In the genomic region with DNA sequence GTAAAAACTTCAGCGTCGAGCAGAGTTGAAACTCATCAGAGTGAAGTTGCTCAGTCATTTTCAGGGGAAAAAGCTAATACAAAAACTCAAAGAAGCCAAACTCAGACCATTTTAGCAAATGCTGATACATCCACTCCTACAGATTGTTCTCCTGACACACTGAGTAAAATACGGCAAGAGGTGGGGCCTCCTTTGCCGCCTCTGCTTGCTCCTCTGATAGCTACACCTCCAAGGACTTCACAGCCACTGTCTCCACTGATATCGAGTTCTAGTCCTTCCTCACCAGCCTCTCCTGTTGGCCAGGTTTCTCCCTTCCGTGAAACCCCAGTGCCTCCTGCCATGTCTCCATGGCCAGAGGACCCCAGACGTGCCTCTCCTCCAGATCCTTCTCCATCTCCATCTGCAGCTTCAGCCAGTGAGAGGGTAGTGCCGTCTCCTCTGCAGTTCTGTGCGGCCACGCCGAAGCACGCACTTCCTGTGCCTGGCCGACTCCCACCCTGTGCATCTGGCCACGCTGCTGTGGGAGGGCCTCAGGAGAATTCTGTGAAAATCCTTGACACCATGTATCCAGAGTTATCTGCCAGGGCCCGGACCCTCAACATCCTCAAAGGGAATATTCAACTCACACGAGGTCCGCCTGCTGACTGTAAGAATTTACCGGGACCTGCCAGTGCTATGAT, we compare ENCODE assay signal across 18 cellular contexts. TPM values are rescaled to one million over a fixed set of nuclear protein-coding genes. Genes with fewer than 3 reads are reported as not detected.
DNase-seq lines count a peak whose midpoint lies in the region; ATAC-seq, FAIRE-seq and TF ChIP-seq lines count a peak whose summit lies in the region.
"Had no signal": no experiment of that assay in that cellular context is flagged by ENCODE, and none has a peak within 500 bp of the region (broad histone marks: within the 10 kb centered on the region; RNA-seq: fewer than 3 reads in every experiment).

No MANE protein-coding gene starts in this region.

- H3K36me3 ChIP-seq in K562 (ENCODE audit: control insufficient read depth, insufficient read depth, low read length) (peaks cover 92% of the 10 kb centered on the region), upper lobe of left lung (peaks cover 8 to 93% (median 65%) of the 10 kb centered on the region in 4 donors), psoas muscle (ENCODE audit: insufficient read depth in 1 of 2, low read depth in 1 of 2) (peaks cover 14 to 97% of the 10 kb centered on the region in 2 donors)

- no peak overlapping the region for H3K4me3 Mint-ChIP-seq in activated CD8-positive, alpha-beta T cell treated with anti-CD3 and anti-CD28 coated beads, Interleukin-2, amount 10 ng/mL, durations not matched to agents 7 days and 5 days
- no peak overlapping the region for H3K4me3 Mint-ChIP-seq in activated CD8-positive, alpha-beta T cell treated with anti-CD3 and anti-CD28 coated beads for 36 hours
- H3K4me3 Mint-ChIP-seq in nephron progenitor cell, result no peak overlapping the region
- H3K4me3 Mint-ChIP-seq: H9 had no signal

- H2AFZ ChIP-seq in K562 (ENCODE audit: low read depth, low read length), result no peak overlapping the region
- H2AFZ ChIP-seq: GM23248 had no signal

- TF ChIP-seq CTCF in activated CD8-positive, alpha-beta T cell treated with anti-CD3 and anti-CD28 coated beads for 36 hours (IDR thresholded peaks at IDR 0.05), result no peak
- no peak for TF ChIP-seq CTCF in K562 (IDR thresholded peaks at IDR 0.05 in 2 of 3, conservative IDR thresholded peaks at IDR 0.05 in 1 of 3; ENCODE audit: insufficient read depth in 2 of 3, low read depth in 1 of 3, low read length in 3 of 3)
- TF ChIP-seq CTCF in nephron progenitor cell (IDR thresholded peaks at IDR 0.05), result no peak
- no peak for TF ChIP-seq CTCF in upper lobe of left lung (IDR thresholded peaks at IDR 0.05)
- no peak for TF ChIP-seq CTCF in psoas muscle (IDR thresholded peaks at IDR 0.05)

- no peak overlapping the region for H3K4me2 ChIP-seq in K562 (ENCODE audit: insufficient read depth, low read length)
- H3K4me2 ChIP-seq: BLaER1 had no signal

- H3K27me3 Mint-ChIP-seq in activated CD8-positive, alpha-beta T cell treated with anti-CD3 and anti-CD28 coated beads, Interleukin-2, amount 10 ng/mL, durations not matched to agents 7 days and 5 days (ENCODE audit: low read depth), result no peaks in the 10 kb centered on the region
- H3K27me3 Mint-ChIP-seq in activated CD8-positive, alpha-beta T cell treated with anti-CD3 and anti-CD28 coated beads for 36 hours, result no peaks in the 10 kb centered on the region
- H3K27me3 Mint-ChIP-seq in nephron progenitor cell (ENCODE audit: low read depth, poor library complexity), result no peaks in the 10 kb centered on the region
- H3K27me3 Mint-ChIP-seq: CD4-positive, CD25-positive, alpha-beta regulatory T cell had no signal

- CTCF ChIA-PET in activated CD8-positive, alpha-beta T cell treated with anti-CD3 and anti-CD28 coated beads, Interleukin-2, amount 10 ng/mL, durations not matched to agents 7 days and 5 days (lab: Charles Lee), result no interaction called here
- CTCF ChIA-PET in activated CD8-positive, alpha-beta T cell treated with anti-CD3 and anti-CD28 coated beads for 36 hours (lab: Charles Lee), result no interaction called here
- CTCF ChIA-PET in K562 (lab: Yijun Ruan, JAX; ENCODE audit: low intra/inter-chr PET ratio), result no interaction called here

- H3K9me3 ChIP-seq in K562 (replicated peaks; ENCODE audit: control insufficient read depth, insufficient read depth, low read depth, low read length), result no peaks in the 10 kb centered on the region
- no peaks in the 10 kb centered on the region for H3K9me3 ChIP-seq in upper lobe of left lung
- H3K9me3 ChIP-seq in psoas muscle, result no peaks in the 10 kb centered on the region
- H3K9me3 ChIP-seq: BLaER1 had no signal

- intact Hi-C loops in activated CD8-positive, alpha-beta T cell treated with anti-CD3 and anti-CD28 coated beads for 36 hours (cut with micrococcal nuclease), result no loop called here
- intact Hi-C loops in K562 (cut with micrococcal nuclease) (no loop called here), psoas muscle (cut with DNase I) (no loop called here)

- no peak overlapping the region for H3K27ac ChIP-seq in K562 (ENCODE audit: extremely low read depth, low read depth, low read length)
- H3K27ac ChIP-seq in upper lobe of left lung, result no peak overlapping the region
- no peak overlapping the region for H3K27ac ChIP-seq in psoas muscle
- H3K27ac ChIP-seq: BLaER1, GM23248 had no signal

- H3K79me2 ChIP-seq in K562 (ENCODE audit: control insufficient read depth, insufficient read depth, low read length), result no peaks in the 10 kb centered on the region

- H3K4me1 Mint-ChIP-seq in activated CD8-positive, alpha-beta T cell treated with anti-CD3 and anti-CD28 coated beads, Interleukin-2, amount 10 ng/mL, durations not matched to agents 7 days and 5 days (ENCODE audit: low read depth), result no peaks in the 10 kb centered on the region
- H3K4me1 Mint-ChIP-seq in activated CD8-positive, alpha-beta T cell treated with anti-CD3 and anti-CD28 coated beads for 36 hours (ENCODE audit: low read depth), result peaks cover 3% of the 10 kb centered on the region
- H3K4me1 Mint-ChIP-seq in nephron progenitor cell, result no peaks in the 10 kb centered on the region
- H3K4me1 Mint-ChIP-seq: H9 had no signal

- no TSS peak for BruUV-seq in K562 (replicated peaks; lab: Mats Ljungman, UMichigan)

- H3K9ac ChIP-seq in K562 (ENCODE audit: insufficient read depth in 1 of 2, low read depth in 2 of 2, low read length in 2 of 2), result no peak overlapping the region; a peak in 1 of 4 replicates
- H3K9ac ChIP-seq: BLaER1, GM23248 had no signal

- no peak for FAIRE-seq in K562 (lab: Jason Lieb, UNC)
- FAIRE-seq: GM18507, HepG2 had no signal

- peak overlapping the region; percentile 61 for H3K27ac Mint-ChIP-seq in activated CD8-positive, alpha-beta T cell treated with anti-CD3 and anti-CD28 coated beads, Interleukin-2, amount 10 ng/mL, durations not matched to agents 7 days and 5 days
- no peak overlapping the region for H3K27ac Mint-ChIP-seq in activated CD8-positive, alpha-beta T cell treated with anti-CD3 and anti-CD28 coated beads for 36 hours
- peak overlapping the region; percentile 43 for H3K27ac Mint-ChIP-seq in nephron progenitor cell

- no peaks in the 10 kb centered on the region for H3K9me1 ChIP-seq in K562 (ENCODE audit: control insufficient read depth, insufficient read depth, low read length)

- POLR2A ChIA-PET in activated CD8-positive, alpha-beta T cell treated with anti-CD3 and anti-CD28 coated beads, Interleukin-2, amount 10 ng/mL, durations not matched to agents 7 days and 5 days (lab: Charles Lee), result no interaction called here
- POLR2A ChIA-PET in activated CD8-positive, alpha-beta T cell treated with anti-CD3 and anti-CD28 coated beads for 36 hours (lab: Charles Lee), result no interaction called here
- POLR2A ChIA-PET in K562 (lab: Yijun Ruan, JAX), result no interaction called here

- no peak for DNase-seq in activated CD8-positive, alpha-beta T cell treated with anti-CD3 and anti-CD28 coated beads, Interleukin-2, amount 10 ng/mL, durations not matched to agents 7 days and 5 days
- no peak for DNase-seq in activated CD8-positive, alpha-beta T cell treated with anti-CD3 and anti-CD28 coated beads for 36 hours
- DNase-seq in K562 (ENCODE audit: extremely low read depth in 1 of 4, low spot score in 3 of 4) (no peak), nephron progenitor cell (no peak), upper lobe of left lung (peak in 1 of 2 donors; percentile 37), psoas muscle (no peak), SHP77 (lab: John Stamatoyannopoulos, UW) (no peak)
- DNase-seq: 8988T; AML-193; Calu3; CD4-positive, CD25-positive, alpha-beta regulatory T cell; DMS 273 treated with DMSO at 0.1 percent for 48 hours; GM23248; H9 had no signal

- H3K4me1 ChIP-seq in K562 (replicated peaks in 1 of 2; ENCODE audit: control insufficient read depth in 2 of 2, insufficient read depth in 2 of 2, low read length in 2 of 2) (no peaks in the 10 kb centered on the region), upper lobe of left lung (no peaks in the 10 kb centered on the region), psoas muscle (no peaks in the 10 kb centered on the region)
- H3K4me1 ChIP-seq: BLaER1 had no signal

- no peaks in the 10 kb centered on the region for H4K20me1 ChIP-seq in K562 (replicated peaks; ENCODE audit: control insufficient read depth, insufficient read depth, low read length)

- H3K4me3 ChIP-seq in K562 (no peak overlapping the region), upper lobe of left lung (no peak overlapping the region), psoas muscle (no peak overlapping the region)
- H3K4me3 ChIP-seq: BLaER1, GM23248 had no signal

- no peaks in the 10 kb centered on the region for H3K9me3 Mint-ChIP-seq in activated CD8-positive, alpha-beta T cell treated with anti-CD3 and anti-CD28 coated beads, Interleukin-2, amount 10 ng/mL, durations not matched to agents 7 days and 5 days (ENCODE audit: insufficient read depth)
- H3K9me3 Mint-ChIP-seq in activated CD8-positive, alpha-beta T cell treated with anti-CD3 and anti-CD28 coated beads for 36 hours, result no peaks in the 10 kb centered on the region
- H3K9me3 Mint-ChIP-seq in nephron progenitor cell, result no peaks in the 10 kb centered on the region
- H3K9me3 Mint-ChIP-seq: H9 had no signal

- WGBS in K562 (ENCODE audit: insufficient coverage, low coverage, missing lambda C conversion rate), result 94% methylated on average over 18 of the region's 18 CpGs
- 96 to 99% methylated on average over 17 to 18 of the region's 18 CpGs for WGBS in upper lobe of left lung, 2 donors
- WGBS in psoas muscle, 3 donors, result 90 to 94% (median 91%) methylated on average over 18 of the region's 18 CpGs

- TF ChIP-seq EP300 in K562 (IDR thresholded peaks at IDR 0.05; ENCODE audit: low read length), result no peak
- no peak for TF ChIP-seq EP300 in upper lobe of left lung (IDR thresholded peaks at IDR 0.05)

- H3K36me3 Mint-ChIP-seq in activated CD8-positive, alpha-beta T cell treated with anti-CD3 and anti-CD28 coated beads, Interleukin-2, amount 10 ng/mL, durations not matched to agents 7 days and 5 days (ENCODE audit: low read depth), result peaks cover 61% of the 10 kb centered on the region
- H3K36me3 Mint-ChIP-seq in activated CD8-positive, alpha-beta T cell treated with anti-CD3 and anti-CD28 coated beads for 36 hours (ENCODE audit: low read depth), result peaks cover 57% of the 10 kb centered on the region
- peaks cover 73% of the 10 kb centered on the region for H3K36me3 Mint-ChIP-seq in nephron progenitor cell (ENCODE audit: low read depth)

- TF ChIP-seq RAD21 in K562 (CRISPR knock-in tag; conservative IDR thresholded peaks at IDR 0.05 in 1 of 2, IDR thresholded peaks at IDR 0.05 in 1 of 2), result no peak

- in situ Hi-C loops in K562 (cut with MboI), result no loop called here

- ATAC-seq in activated CD8-positive, alpha-beta T cell treated with anti-CD3 and anti-CD28 coated beads, Interleukin-2, amount 10 ng/mL, durations not matched to agents 7 days and 5 days, result no peak
- ATAC-seq in activated CD8-positive, alpha-beta T cell treated with anti-CD3 and anti-CD28 coated beads for 36 hours, result no peak
- ATAC-seq in K562 (peak; percentile 29; the same call in 2 of the 3 replicates), upper lobe of left lung (ENCODE audit: low FRiP score in 2 of 2) (peak; percentile 29 to 40), psoas muscle (no peak), HG03442 (IDR thresholded peaks at IDR 0.05; ENCODE audit: unreplicated experiment) (no peak)
- ATAC-seq: HepG2 had no signal

- H3K27me3 ChIP-seq in K562 (ENCODE audit: control insufficient read depth in 2 of 2, insufficient read depth in 2 of 2, low read length in 2 of 2) (no peaks in the 10 kb centered on the region), upper lobe of left lung (no peaks in the 10 kb centered on the region), psoas muscle (ENCODE audit: insufficient read depth in 3 of 3, low read length in 2 of 3) (no peaks in the 10 kb centered on the region)
- H3K27me3 ChIP-seq: BLaER1 had no signal

- TF ChIP-seq POLR2A in K562 (conservative IDR thresholded peaks at IDR 0.05) (no peak), upper lobe of left lung (IDR thresholded peaks at IDR 0.05) (no peak)

RNA-seq across cellular contexts. Expression of gene ICE1, which starts 41.7 kb away (rescaled TPM):
- 10 to 100 TPM; 30.2 to 30.4 TPM for total RNA-seq in activated CD8-positive, alpha-beta T cell treated with anti-CD3 and anti-CD28 coated beads, Interleukin-2, amount 10 ng/mL, durations not matched to agents 7 days and 5 days
- total RNA-seq in activated CD8-positive, alpha-beta T cell treated with anti-CD3 and anti-CD28 coated beads for 36 hours, result 10 to 100 TPM; 29.0 to 29.5 TPM
- total RNA-seq in K562 (2011; cell fraction: chromatin; rRNA removed; ENCODE audit: low replicate concordance), result 19.3 and 80.1 TPM in 2 replicates
- 13.0 and 20.4 TPM in 2 replicates for total RNA-seq in K562 (2011; cell fraction: nucleolus; rRNA removed)
- total RNA-seq in K562 (2011; cell fraction: nucleoplasm; rRNA removed), result 35.6 and 41.7 TPM in 2 replicates
- total RNA-seq in K562 (2014; rRNA removed) (19.1 and 21.3 TPM in 2 replicates), K562 (2014; rRNA removed; fragmentation: Illumina TruSeq; extraction: Trizol) (40.9 and 44.6 TPM in 2 replicates), K562 (2015; rRNA removed; fragmentation: Illumina TruSeq; extraction: Trizol) (46.1 and 47.4 TPM in 2 replicates), K562 (2021) (31.3 and 33.2 TPM in 2 replicates), upper lobe of left lung (10 to 100 TPM; 15.8 to 40.5 (median 25.0) TPM), psoas muscle (10 to 100 TPM; 25.2 to 33.6 (median 29.6) TPM)
- polyA plus RNA-seq in K562 (2011; rRNA removed) (18.5 and 28.2 TPM in 2 replicates), K562 (2014; fragmentation: Illumina TruSeq; extraction: Trizol) (26.9 and 33.6 TPM in 2 replicates), K562 (2014; fragmentation: Nextera tagmentation; extraction: Ambion mirVana) (1 to 10 TPM; 4.9 to 8.5 TPM), K562 (2014; rRNA removed) (20.8 and 21.3 TPM in 2 replicates), psoas muscle (10 to 100 TPM in 2 of 3 donors, 1 to 10 TPM in 1; 9.9 to 26.4 (median 15.7) TPM)
- 8.7 and 12.1 TPM in 2 replicates for polyA plus RNA-seq in K562 (2011; cell fraction: cytosol; rRNA removed)
- 25.9 and 29.4 TPM in 2 replicates for polyA plus RNA-seq in K562 (2011; cell fraction: nucleus; rRNA removed)
- polyA plus RNA-seq in K562 (2012), result 12.7 and 17.1 TPM in 2 replicates
- 75.3 and 75.8 TPM in 2 replicates for polyA minus RNA-seq in K562 (2011; rRNA and poly(A)+ RNA removed)
- polyA minus RNA-seq in K562 (2011; cell fraction: cytosol; rRNA and poly(A)+ RNA removed), result 21.0 and 26.1 TPM in 2 replicates
- polyA minus RNA-seq in K562 (2011; cell fraction: nucleus; rRNA and poly(A)+ RNA removed), result 56.4 and 83.1 TPM in 2 replicates

Comparison
In these comparisons a context has a peak if more than half of its experiments do, and no peak if none do; other contexts are left out.
1. ATAC-seq: peak in K562 (single experiment) and upper lobe of left lung (2 of 2); none in activated CD8-positive, alpha-beta T cell treated with anti-CD3 and anti-CD28 coated beads, Interleukin-2, amount 10 ng/mL, durations not matched to agents 7 days and 5 days (single experiment), activated CD8-positive, alpha-beta T cell treated with anti-CD3 and anti-CD28 coated beads for 36 hours (single experiment), psoas muscle (0 of 4) and HG03442 (single experiment).